In genomic region chr4:24885342-24885741, GRCh38 we compare ENCODE assay signal across 25 cellular contexts. TPM values are rescaled to one million over a fixed set of nuclear protein-coding genes. Genes with fewer than 3 reads are reported as not detected.
A peak's percentile ranks its signal among the peaks of the same experiment; 100 is the strongest.
DNase-seq lines count a peak whose midpoint lies in the region; ATAC-seq and TF ChIP-seq lines count a peak whose summit lies in the region.
"Had no signal": no experiment of that assay in that cellular context is flagged by ENCODE, and none has a peak within 500 bp of the region (broad histone marks: within the 10 kb centered on the region; RNA-seq: fewer than 3 reads in every experiment).

No MANE protein-coding gene starts in this region.

- H3K79me2 ChIP-seq in neural progenitor cell (ENCODE audit: low read depth): no peaks in the 10 kb centered on the region
- H3K79me2 ChIP-seq: hepatocyte, parathyroid adenoma had no signal

- peak overlapping the region; percentile 46 for H3K27ac Mint-ChIP-seq in neural progenitor cell
- no peak overlapping the region for H3K27ac Mint-ChIP-seq in activated CD8-positive, alpha-beta T cell treated with anti-CD3 and anti-CD28 coated beads, Interleukin-2, amount 10 ng/mL, durations not matched to agents 7 days and 5 days
- H3K27ac Mint-ChIP-seq: activated naive CD8-positive, alpha-beta T cell treated with anti-CD3 and anti-CD28 coated beads, Interleukin-2, amount 50 U/mL, for 24 hours; CD8-positive, alpha-beta memory T cell; naive B cell; type B pancreatic cell had no signal

- no peak overlapping the region for H2AFZ ChIP-seq in neural progenitor cell (replicated peaks)
- H2AFZ ChIP-seq: hepatocyte, parathyroid adenoma had no signal

- H3K4me1 ChIP-seq in neural progenitor cell (peaks cover 18% of the 10 kb centered on the region), vagina (no peaks in the 10 kb centered on the region)
- H3K4me1 ChIP-seq: parathyroid adenoma had no signal

- ATAC-seq in activated CD8-positive, alpha-beta T cell treated with anti-CD3 and anti-CD28 coated beads, Interleukin-2, amount 10 ng/mL, durations not matched to agents 7 days and 5 days: no peak
- ATAC-seq: activated naive CD8-positive, alpha-beta T cell treated with anti-CD3 and anti-CD28 coated beads, Interleukin-2, amount 50 U/mL, for 24 hours; stimulated activated naive CD8-positive, alpha-beta T cell treated with anti-CD3 and anti-CD28 coated beads, Interleukin-15, Interleukin-2, amounts not matched to agents 100 U/mL and 50 U/mL, for 24 hours had no signal

- CTCF ChIA-PET in activated CD8-positive, alpha-beta T cell treated with anti-CD3 and anti-CD28 coated beads, Interleukin-2, amount 10 ng/mL, durations not matched to agents 7 days and 5 days (lab: Charles Lee): no interaction called here

- no peak overlapping the region for H3K4me3 Mint-ChIP-seq in neural progenitor cell
- no peak overlapping the region for H3K4me3 Mint-ChIP-seq in activated CD8-positive, alpha-beta T cell treated with anti-CD3 and anti-CD28 coated beads, Interleukin-2, amount 10 ng/mL, durations not matched to agents 7 days and 5 days
- H3K4me3 Mint-ChIP-seq: activated naive CD8-positive, alpha-beta T cell treated with anti-CD3 and anti-CD28 coated beads, Interleukin-2, amount 50 U/mL, for 24 hours; CD8-positive, alpha-beta memory T cell; naive B cell; type B pancreatic cell had no signal

- no peak overlapping the region for H3K4me3 ChIP-seq in astrocyte of the spinal cord (ENCODE audit: low read depth, low read length)
- H3K4me3 ChIP-seq in fibroblast of pulmonary artery (replicated peaks; ENCODE audit: low read depth, low read length): no peak overlapping the region
- H3K4me3 ChIP-seq in neural progenitor cell: no peak overlapping the region
- H3K4me3 ChIP-seq in vagina: no peak overlapping the region
- H3K4me3 ChIP-seq: GM12878, hepatocyte, smooth muscle cell had no signal

- peaks cover 4% of the 10 kb centered on the region for H3K27me3 Mint-ChIP-seq in neural progenitor cell (ENCODE audit: insufficient read depth, low read depth)
- H3K27me3 Mint-ChIP-seq in activated CD8-positive, alpha-beta T cell treated with anti-CD3 and anti-CD28 coated beads, Interleukin-2, amount 10 ng/mL, durations not matched to agents 7 days and 5 days (ENCODE audit: low read depth): no peaks in the 10 kb centered on the region
- H3K27me3 Mint-ChIP-seq: activated naive CD8-positive, alpha-beta T cell treated with anti-CD3 and anti-CD28 coated beads, Interleukin-2, amount 50 U/mL, for 24 hours; type B pancreatic cell had no signal

- peaks cover 36% of the 10 kb centered on the region for H3K4me1 Mint-ChIP-seq in neural progenitor cell
- H3K4me1 Mint-ChIP-seq in activated CD8-positive, alpha-beta T cell treated with anti-CD3 and anti-CD28 coated beads, Interleukin-2, amount 10 ng/mL, durations not matched to agents 7 days and 5 days (ENCODE audit: low read depth): no peaks in the 10 kb centered on the region
- H3K4me1 Mint-ChIP-seq: activated naive CD8-positive, alpha-beta T cell treated with anti-CD3 and anti-CD28 coated beads, Interleukin-2, amount 50 U/mL, for 24 hours; CD8-positive, alpha-beta memory T cell; naive B cell had no signal

- intact Hi-C loops in vagina (cut with DNase I): no loop called here

- DNase-seq in astrocyte of the spinal cord (ENCODE audit: low read depth, low spot score): peak; percentile 10
- peak; percentile 7 for DNase-seq in fibroblast of pulmonary artery (ENCODE audit: low read depth)
- no peak for DNase-seq in neural progenitor cell (ENCODE audit: low spot score)
- DNase-seq in superior temporal gyrus (ENCODE audit: extremely low spot score): peak; percentile 43
- no peak for DNase-seq in effector CD4-positive, alpha-beta T cell
- DNase-seq in vagina (ENCODE audit: extremely low spot score in 2 of 2): no peak
- DNase-seq in activated CD8-positive, alpha-beta T cell treated with anti-CD3 and anti-CD28 coated beads, Interleukin-2, amount 10 ng/mL, durations not matched to agents 7 days and 5 days: no peak
- DNase-seq: activated CD4-positive, alpha-beta T cell treated with anti-CD3 and anti-CD28 coated beads for 4 hours; activated naive CD8-positive, alpha-beta T cell treated with anti-CD3 and anti-CD28 coated beads, Interleukin-2, amount 50 U/mL, for 24 hours; CD8-positive, alpha-beta memory T cell; central memory CD4-positive, alpha-beta T cell; effector CD8-positive, alpha-beta T cell; GOT3; islet precursor cell; mammary epithelial cell; MM.1S; naive B cell; NCI-H69; stimulated activated CD4-positive, alpha-beta T cell treated with anti-CD3 and anti-CD28 coated beads, Interleukin-2, amount 100 ng/mL, for 48 hours; stimulated activated naive CD8-positive, alpha-beta T cell treated with anti-CD3 and anti-CD28 coated beads, Interleukin-15, Interleukin-2, amounts not matched to agents 100 U/mL and 50 U/mL, for 24 hours had no signal

- no peak overlapping the region for H3K27ac ChIP-seq in neural progenitor cell
- no peak overlapping the region for H3K27ac ChIP-seq in vagina
- H3K27ac ChIP-seq: hepatocyte, parathyroid adenoma had no signal

- peaks cover 3% of the 10 kb centered on the region for H3K36me3 Mint-ChIP-seq in neural progenitor cell
- H3K36me3 Mint-ChIP-seq in activated CD8-positive, alpha-beta T cell treated with anti-CD3 and anti-CD28 coated beads, Interleukin-2, amount 10 ng/mL, durations not matched to agents 7 days and 5 days (ENCODE audit: low read depth): no peaks in the 10 kb centered on the region
- H3K36me3 Mint-ChIP-seq: CD8-positive, alpha-beta memory T cell; naive B cell; type B pancreatic cell had no signal

- peaks cover 7% of the 10 kb centered on the region for H3F3A ChIP-seq in neural progenitor cell (ENCODE audit: low read depth)

- TF ChIP-seq POLR2A in vagina (IDR thresholded peaks at IDR 0.05): no peak

- no peaks in the 10 kb centered on the region for H4K20me1 ChIP-seq in neural progenitor cell (ENCODE audit: low read depth)

- in situ Hi-C loops in astrocyte of the spinal cord (cut with HindIII; ENCODE audit: low sequenced_read_pairs): no loop called here

- no peak overlapping the region for H3K9ac ChIP-seq in neural progenitor cell
- H3K9ac ChIP-seq: parathyroid adenoma had no signal

- H3K9me3 ChIP-seq in neural progenitor cell (ENCODE audit: low read depth) (no peaks in the 10 kb centered on the region), vagina (no peaks in the 10 kb centered on the region)

- H3K36me3 ChIP-seq in neural progenitor cell (no peaks in the 10 kb centered on the region), vagina (no peaks in the 10 kb centered on the region)

- no peak overlapping the region for H3K4me2 ChIP-seq in neural progenitor cell
- H3K4me2 ChIP-seq: hepatocyte, smooth muscle cell had no signal

- no peaks in the 10 kb centered on the region for H3K9me3 Mint-ChIP-seq in neural progenitor cell
- H3K9me3 Mint-ChIP-seq in activated CD8-positive, alpha-beta T cell treated with anti-CD3 and anti-CD28 coated beads, Interleukin-2, amount 10 ng/mL, durations not matched to agents 7 days and 5 days (ENCODE audit: insufficient read depth): no peaks in the 10 kb centered on the region
- H3K9me3 Mint-ChIP-seq: activated naive CD8-positive, alpha-beta T cell treated with anti-CD3 and anti-CD28 coated beads, Interleukin-2, amount 50 U/mL, for 24 hours; type B pancreatic cell had no signal

- TF ChIP-seq CTCF in astrocyte of the spinal cord (IDR thresholded peaks at IDR 0.05; ENCODE audit: low read depth, low read length) (no peak), fibroblast of pulmonary artery (IDR thresholded peaks at IDR 0.05; ENCODE audit: low read length, missing control alignments) (no peak), neural progenitor cell (IDR thresholded peaks at IDR 0.05) (no peak), vagina (IDR thresholded peaks at IDR 0.05) (no peak)

- no peaks in the 10 kb centered on the region for H3K27me3 ChIP-seq in neural progenitor cell
- H3K27me3 ChIP-seq in vagina: no peaks in the 10 kb centered on the region
- H3K27me3 ChIP-seq: hepatocyte had no signal

- POLR2A ChIA-PET in activated CD8-positive, alpha-beta T cell treated with anti-CD3 and anti-CD28 coated beads, Interleukin-2, amount 10 ng/mL, durations not matched to agents 7 days and 5 days (lab: Charles Lee): no interaction called here

RNA-seq across cellular contexts. Expression of gene CCDC149, which starts 27.5 kb away (rescaled TPM):
- 3.4 and 5.0 TPM in 2 replicates for total RNA-seq in neural progenitor cell (ENCODE audit: low replicate concordance)
- total RNA-seq in vagina: 16.7 TPM
- total RNA-seq in activated CD8-positive, alpha-beta T cell treated with anti-CD3 and anti-CD28 coated beads, Interleukin-2, amount 10 ng/mL, durations not matched to agents 7 days and 5 days: not detected

Comparison
In these comparisons a context has a peak if more than half of its experiments do, and no peak if none do; other contexts are left out.
1. DNase-seq: peak in astrocyte of the spinal cord (single experiment), fibroblast of pulmonary artery (single experiment) and superior temporal gyrus (single experiment); none in neural progenitor cell (single experiment), effector CD4-positive, alpha-beta T cell (single experiment), vagina (0 of 2) and activated CD8-positive, alpha-beta T cell treated with anti-CD3 and anti-CD28 coated beads, Interleukin-2, amount 10 ng/mL, durations not matched to agents 7 days and 5 days (single experiment).